In the genomic region with DNA sequence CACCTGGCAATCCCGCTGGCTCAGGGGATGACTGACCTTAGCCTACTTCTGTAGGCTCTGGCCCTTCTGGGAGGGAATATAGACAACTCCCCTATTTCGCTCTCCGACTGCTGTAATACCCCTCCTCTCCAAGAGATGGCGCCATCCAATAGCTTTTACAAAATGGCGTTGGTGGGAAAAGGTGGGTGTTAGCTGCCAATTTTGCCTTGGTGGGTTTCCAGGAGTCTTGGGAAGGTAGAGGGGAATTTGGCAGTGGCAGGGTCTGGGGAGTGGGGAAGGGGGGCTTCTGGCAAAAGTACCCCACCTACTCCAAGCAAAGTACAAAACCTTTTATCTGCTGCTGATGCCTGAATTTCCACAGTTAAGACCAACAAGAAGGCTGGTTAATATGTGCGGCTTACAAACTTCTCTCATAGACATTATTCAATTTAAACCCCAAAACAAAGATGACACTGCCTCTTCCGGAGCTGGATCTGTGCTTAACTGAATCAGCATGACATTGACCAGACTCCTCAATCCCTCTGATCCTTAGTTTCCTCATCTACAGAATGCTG, we compare ENCODE assay signal across 8 cellular contexts.
DNase-seq lines count a peak whose midpoint lies in the region; ATAC-seq lines count a peak whose summit lies in the region.

No MANE protein-coding gene starts in this region.

- no peaks in the 10 kb centered on the region for H3K4me1 Mint-ChIP-seq in activated naive CD8-positive, alpha-beta T cell (ENCODE audit: low read depth)

- peak; percentile 17 for DNase-seq in stimulated activated CD4-positive, alpha-beta T cell treated with anti-CD3 and anti-CD28 coated beads, Interleukin-1b, Interleukin-23, amount 100 ng/mL, for 48 hours
- DNase-seq in stimulated activated CD4-positive, alpha-beta T cell treated with anti-CD3 and anti-CD28 coated beads, Interleukin-4, amount 100 ng/mL, for 1 hour, result no peak
- DNase-seq in NCI-H1105 (lab: John Stamatoyannopoulos, UW) (peak; percentile 2), hepatic stellate cell (ENCODE audit: low spot score) (peak; percentile 37), GDM1 (lab: John Stamatoyannopoulos, UW) (no peak)
- peak in 2 of 3 donors; percentile 6 to 31 for DNase-seq in stimulated activated CD4-positive, alpha-beta T cell treated with anti-CD3 and anti-CD28 coated beads, TNF-alpha, amount 100 ng/mL, for 48 hours (ENCODE audit: low read depth in 3 of 3)

- no peak overlapping the region for H3K4me3 Mint-ChIP-seq in activated naive CD8-positive, alpha-beta T cell

- H3K9me3 Mint-ChIP-seq in activated naive CD8-positive, alpha-beta T cell (ENCODE audit: low read depth), result peaks cover 4% of the 10 kb centered on the region

- no peaks in the 10 kb centered on the region for H3K27me3 Mint-ChIP-seq in activated naive CD8-positive, alpha-beta T cell

- H3K27ac Mint-ChIP-seq in activated naive CD8-positive, alpha-beta T cell, result peak overlapping the region; percentile 38

- no peak for ATAC-seq in HG02970 (IDR thresholded peaks at IDR 0.05; ENCODE audit: low FRiP score, unreplicated experiment)

- H3K36me3 Mint-ChIP-seq in activated naive CD8-positive, alpha-beta T cell, result no peaks in the 10 kb centered on the region

Comparison
In these comparisons a context has a peak if more than half of its experiments do, and no peak if none do; other contexts are left out.
1. DNase-seq: peak in stimulated activated CD4-positive, alpha-beta T cell treated with anti-CD3 and anti-CD28 coated beads, Interleukin-1b, Interleukin-23, amount 100 ng/mL, for 48 hours (single experiment), NCI-H1105 (single experiment), hepatic stellate cell (single experiment) and stimulated activated CD4-positive, alpha-beta T cell treated with anti-CD3 and anti-CD28 coated beads, TNF-alpha, amount 100 ng/mL, for 48 hours (2 of 3); none in stimulated activated CD4-positive, alpha-beta T cell treated with anti-CD3 and anti-CD28 coated beads, Interleukin-4, amount 100 ng/mL, for 1 hour (single experiment) and GDM1 (single experiment).